In the genomic region with DNA sequence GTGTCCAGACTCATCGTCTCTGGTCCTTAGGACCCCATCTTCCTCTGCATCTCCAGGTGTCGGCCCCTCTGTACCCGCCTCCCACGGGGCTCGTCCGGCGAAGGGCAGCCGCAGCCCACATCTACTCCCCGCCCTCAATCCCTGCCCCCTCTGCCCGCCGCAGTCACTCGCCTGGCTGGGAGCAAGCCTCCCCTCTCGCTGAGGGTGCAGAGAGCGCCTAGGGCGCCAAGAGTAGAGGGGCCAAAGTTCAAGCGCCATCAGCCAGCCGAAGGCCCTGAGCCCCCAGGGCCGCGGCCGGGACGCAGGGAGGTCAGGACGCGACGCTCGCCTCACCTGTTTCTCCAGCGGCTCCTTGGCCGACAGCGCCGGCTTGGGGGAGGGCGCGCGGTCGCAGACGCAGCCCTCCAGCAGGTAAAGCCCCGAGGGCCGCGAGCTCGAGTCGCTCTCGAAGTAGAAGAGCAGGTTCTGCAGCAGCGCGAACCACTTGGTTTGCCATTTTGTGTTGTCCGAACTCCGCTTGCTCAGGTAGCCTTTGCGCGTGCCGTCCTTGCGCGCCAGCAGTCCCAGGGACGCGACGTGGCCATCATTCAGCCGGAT, we compare ENCODE assay signal across 8 cellular contexts. TPM values are rescaled to one million over a fixed set of nuclear protein-coding genes. Genes with fewer than 3 reads are reported as not detected.
DNase-seq lines count a peak whose midpoint lies in the region; ATAC-seq lines count a peak whose summit lies in the region.
"Had no signal": no experiment of that assay in that cellular context is flagged by ENCODE, and none has a peak within 500 bp of the region (broad histone marks: within the 10 kb centered on the region; RNA-seq: fewer than 3 reads in every experiment).

No MANE protein-coding gene starts in this region.

- peak overlapping the region; percentile 13 for H3K4me3 Mint-ChIP-seq in activated T-helper 2 cell treated with anti-CD3 and anti-CD28 coated beads, Interferon-gamma antibody, Interleukin-2, Interleukin-4, amounts not matched to agents 10 μg/mL and 5 μg/mL and 100 μg/mL, durations not matched to agents 14 hours and 24 hours and 36 hours (ENCODE audit: low read depth)
- H3K4me3 Mint-ChIP-seq in stimulated activated effector memory CD8-positive, alpha-beta T cell treated with anti-CD3 and anti-CD28 coated beads, Interleukin-12 subunit alpha, Interleukin-12 subunit beta, amount 100 ng/mL, for 72 hours: peak overlapping the region; percentile 22

- H3K27ac ChIP-seq in layer of hippocampus (ENCODE audit: low read depth, low read length): peak overlapping the region; percentile 18

- H3K4me1 Mint-ChIP-seq in activated T-helper 2 cell treated with anti-CD3 and anti-CD28 coated beads, Interferon-gamma antibody, Interleukin-2, Interleukin-4, amounts not matched to agents 10 μg/mL and 5 μg/mL and 100 μg/mL, durations not matched to agents 14 hours and 24 hours and 36 hours (ENCODE audit: low read depth): peaks cover 5% of the 10 kb centered on the region
- H3K4me1 Mint-ChIP-seq in stimulated activated effector memory CD8-positive, alpha-beta T cell treated with anti-CD3 and anti-CD28 coated beads, Interleukin-12 subunit alpha, Interleukin-12 subunit beta, amount 100 ng/mL, for 72 hours: peaks cover 8% of the 10 kb centered on the region

- peaks cover 86% of the 10 kb centered on the region for H3K27me3 ChIP-seq in H7 (ENCODE audit: control insufficient read depth, insufficient read depth, low read length)
- H3K27me3 ChIP-seq in layer of hippocampus (ENCODE audit: control insufficient read depth, insufficient read depth, low read length): peaks cover 13% of the 10 kb centered on the region

- intact Hi-C loops in activated T-helper 2 cell treated with anti-CD3 and anti-CD28 coated beads, Interferon-gamma antibody, Interleukin-2, Interleukin-4, amounts not matched to agents 10 μg/mL and 5 μg/mL and 100 μg/mL, durations not matched to agents 14 hours and 24 hours and 36 hours (cut with micrococcal nuclease): loop anchor here (10.0 kb wide), 1 partner anchor 345 kb away; a partner anchor contains a TSS

- DNase-seq in H7 (peak; percentile 81), NCI-H1092 (lab: John Stamatoyannopoulos, UW) (no peak)
- no peak for DNase-seq in activated T-helper 2 cell treated with anti-CD3 and anti-CD28 coated beads, Interferon-gamma antibody, Interleukin-2, Interleukin-4, amounts not matched to agents 10 μg/mL and 5 μg/mL and 100 μg/mL, durations not matched to agents 14 hours and 24 hours and 36 hours (ENCODE audit: low spot score)
- DNase-seq in stimulated activated effector memory CD8-positive, alpha-beta T cell treated with anti-CD3 and anti-CD28 coated beads, Interleukin-12 subunit alpha, Interleukin-12 subunit beta, amount 100 ng/mL, for 72 hours (ENCODE audit: low spot score in 2 of 2): no peak
- DNase-seq in stimulated activated CD8-positive, alpha-beta memory T cell treated with anti-CD3 and anti-CD28 coated beads, Interleukin-4, amount 100 ng/mL, for 48 hours: no peak
- DNase-seq: Karpas-422 had no signal

- no peak for ATAC-seq in stimulated activated effector memory CD8-positive, alpha-beta T cell treated with anti-CD3 and anti-CD28 coated beads, Interleukin-12 subunit alpha, Interleukin-12 subunit beta, amount 100 ng/mL, for 72 hours
- ATAC-seq in GM18517 (IDR thresholded peaks at IDR 0.05; ENCODE audit: unreplicated experiment): no peak

- H3K4me3 ChIP-seq in H7 (ENCODE audit: insufficient read depth, low read depth, low read length): peak overlapping the region; percentile 55

- no peaks in the 10 kb centered on the region for H3K9me3 Mint-ChIP-seq in activated T-helper 2 cell treated with anti-CD3 and anti-CD28 coated beads, Interferon-gamma antibody, Interleukin-2, Interleukin-4, amounts not matched to agents 10 μg/mL and 5 μg/mL and 100 μg/mL, durations not matched to agents 14 hours and 24 hours and 36 hours
- no peaks in the 10 kb centered on the region for H3K9me3 Mint-ChIP-seq in stimulated activated effector memory CD8-positive, alpha-beta T cell treated with anti-CD3 and anti-CD28 coated beads, Interleukin-12 subunit alpha, Interleukin-12 subunit beta, amount 100 ng/mL, for 72 hours

- no peaks in the 10 kb centered on the region for H3K36me3 Mint-ChIP-seq in activated T-helper 2 cell treated with anti-CD3 and anti-CD28 coated beads, Interferon-gamma antibody, Interleukin-2, Interleukin-4, amounts not matched to agents 10 μg/mL and 5 μg/mL and 100 μg/mL, durations not matched to agents 14 hours and 24 hours and 36 hours (ENCODE audit: low read depth)
- H3K36me3 Mint-ChIP-seq in stimulated activated effector memory CD8-positive, alpha-beta T cell treated with anti-CD3 and anti-CD28 coated beads, Interleukin-12 subunit alpha, Interleukin-12 subunit beta, amount 100 ng/mL, for 72 hours: peaks cover 6% of the 10 kb centered on the region

- H3K36me3 ChIP-seq in H7 (replicated peaks; ENCODE audit: control insufficient read depth, insufficient read depth, low read length): no peaks in the 10 kb centered on the region

- peaks cover 57% of the 10 kb centered on the region for H3K27me3 Mint-ChIP-seq in activated T-helper 2 cell treated with anti-CD3 and anti-CD28 coated beads, Interferon-gamma antibody, Interleukin-2, Interleukin-4, amounts not matched to agents 10 μg/mL and 5 μg/mL and 100 μg/mL, durations not matched to agents 14 hours and 24 hours and 36 hours (ENCODE audit: low read depth)

- no peak overlapping the region for H3K27ac Mint-ChIP-seq in activated T-helper 2 cell treated with anti-CD3 and anti-CD28 coated beads, Interferon-gamma antibody, Interleukin-2, Interleukin-4, amounts not matched to agents 10 μg/mL and 5 μg/mL and 100 μg/mL, durations not matched to agents 14 hours and 24 hours and 36 hours
- no peak overlapping the region for H3K27ac Mint-ChIP-seq in stimulated activated effector memory CD8-positive, alpha-beta T cell treated with anti-CD3 and anti-CD28 coated beads, Interleukin-12 subunit alpha, Interleukin-12 subunit beta, amount 100 ng/mL, for 72 hours

RNA-seq across cellular contexts. Expression of a gene that starts 0.6 kb away (rescaled TPM):
- total RNA-seq in H7 (2014; rRNA removed; shearing (Covaris generic)): 0.11 and 0.14 TPM in 2 replicates
- 0.09 TPM in 1 of 2 replicates, not detected in the other for total RNA-seq in activated T-helper 2 cell treated with anti-CD3 and anti-CD28 coated beads, Interferon-gamma antibody, Interleukin-2, Interleukin-4, amounts not matched to agents 10 μg/mL and 5 μg/mL and 100 μg/mL, durations not matched to agents 14 hours and 24 hours and 36 hours
